Comparison of ENCODE assay signal across 17 cellular contexts in genomic region chr1:29624320-29624719, GRCh38.
DNase-seq lines count a peak whose midpoint lies in the region; TF ChIP-seq lines count a peak whose summit lies in the region.
"Had no signal": no experiment of that assay in that cellular context is flagged by ENCODE, and none has a peak within 500 bp of the region (broad histone marks: within the 10 kb centered on the region; RNA-seq: fewer than 3 reads in every experiment).

No MANE protein-coding gene starts in this region.

- H3K36me3 ChIP-seq in esophagus muscularis mucosa: no peaks in the 10 kb centered on the region
- H3K36me3 ChIP-seq: BLaER1 had no signal

- H3K27me3 ChIP-seq in esophagus muscularis mucosa: peaks cover 0 to 19% (median 0%) of the 10 kb centered on the region in 4 donors
- H3K27me3 ChIP-seq: BLaER1 had no signal

- intact Hi-C loops in esophagus muscularis mucosa (cut with DNase I): no loop called here

- no peaks in the 10 kb centered on the region for H3K4me1 ChIP-seq in esophagus muscularis mucosa
- H3K4me1 ChIP-seq: Caco-2 had no signal

- TF ChIP-seq CTCF in esophagus muscularis mucosa (IDR thresholded peaks at IDR 0.05): no peak

- peaks cover 0 to 14% (median 11%) of the 10 kb centered on the region in 4 donors for H3K9me3 ChIP-seq in esophagus muscularis mucosa
- H3K9me3 ChIP-seq: BLaER1, Caco-2 had no signal

- WGBS in esophagus muscularis mucosa: 90% methylated on average over 3 of the region's 3 CpGs

- peak; percentile 50 for DNase-seq in NCI-H2029 treated with DMSO at 0.1 percent for 48 hours (lab: John Stamatoyannopoulos, UW)
- no peak for DNase-seq in NCI-H2029 (lab: John Stamatoyannopoulos, UW)
- DNase-seq in ecto neural progenitor cell (ENCODE audit: low spot score): peak; percentile 9
- peak; percentile 85 for DNase-seq in esophagus muscularis mucosa (ENCODE audit: extremely low spot score)
- no peak for DNase-seq in occipital lobe (lab: John Stamatoyannopoulos, UW)
- no peak for DNase-seq in HuH-7 (ENCODE audit: low spot score)
- DNase-seq: Caco-2; CD4-positive, CD25-positive, alpha-beta regulatory T cell; EL; GDM1; GM23248; H7; HCEC 1CT had no signal

- TF ChIP-seq POLR2A in esophagus muscularis mucosa (IDR thresholded peaks at IDR 0.05; ENCODE audit: low read depth): no peak

- no peak for TF ChIP-seq EP300 in esophagus muscularis mucosa (IDR thresholded peaks at IDR 0.05)

- H3K27ac ChIP-seq in esophagus muscularis mucosa (replicated peaks in 1 of 4): no peak overlapping the region
- H3K27ac ChIP-seq: 22Rv1, BLaER1, C4-2B, GM23248 had no signal

- H3K4me3 ChIP-seq in esophagus muscularis mucosa: no peak overlapping the region
- H3K4me3 ChIP-seq: BLaER1, GM12878, GM23248 had no signal

Comparison
In these comparisons a context has a peak if more than half of its experiments do, and no peak if none do; other contexts are left out.
1. DNase-seq: peak in NCI-H2029 treated with DMSO at 0.1 percent for 48 hours (single experiment), ecto neural progenitor cell (single experiment) and esophagus muscularis mucosa (single experiment); none in NCI-H2029 (single experiment), occipital lobe (single experiment) and HuH-7 (single experiment).